ENCODE assay signal across 22 cellular contexts in genomic region chr1:174322202-174322862, GRCh38.
DNase-seq lines count a peak whose midpoint lies in the region; ATAC-seq and TF ChIP-seq lines count a peak whose summit lies in the region.
"Had no signal": no experiment of that assay in that cellular context is flagged by ENCODE, and none has a peak within 500 bp of the region (broad histone marks: within the 10 kb centered on the region; RNA-seq: fewer than 3 reads in every experiment).

No MANE protein-coding gene starts in this region.

- no peak for TF ChIP-seq CTCF in RWPE1 (conservative IDR thresholded peaks at IDR 0.05; ENCODE audit: low read depth)
- TF ChIP-seq CTCF in endodermal cell (conservative IDR thresholded peaks at IDR 0.05), result no peak
- TF ChIP-seq CTCF in foreskin keratinocyte (conservative IDR thresholded peaks at IDR 0.05), result no peak
- no peak for TF ChIP-seq CTCF in smooth muscle cell (IDR thresholded peaks at IDR 0.05; ENCODE audit: borderline replicate concordance, insufficient read depth, poor library complexity, severe bottlenecking)
- no peak for TF ChIP-seq CTCF in GM13977 (IDR thresholded peaks at IDR 0.05; ENCODE audit: extremely low read depth, insufficient read depth, missing control alignments)

- in situ Hi-C loops in GM13977 (cut with MboI; ENCODE audit: low pct_unique_long_range_greater_than_20kb, low sequenced_read_pairs, unreplicated experiment), result no loop called here

- H3K4me3 ChIP-seq in endodermal cell (ENCODE audit: low read length) (peak overlapping the region; percentile 17), smooth muscle cell (no peak overlapping the region)

- peaks cover 50% of the 10 kb centered on the region for H3K36me3 Mint-ChIP-seq in endodermal cell (ENCODE audit: low read depth)

- no peaks in the 10 kb centered on the region for H3K27me3 Mint-ChIP-seq in endodermal cell (ENCODE audit: insufficient read depth)
- H3K27me3 Mint-ChIP-seq: IgD-negative memory B cell had no signal

- no peak overlapping the region for H3K4me2 ChIP-seq in smooth muscle cell
- H3K4me2 ChIP-seq: KMS-11, SK-N-SH had no signal

- H2AFZ ChIP-seq in smooth muscle cell (ENCODE audit: low read depth), result no peak overlapping the region

- 100% methylated on average over 1 of the region's 1 CpG; no CpG with 5 or more reads in 1 of the 2 experiments for WGBS in endodermal cell (ENCODE audit: insufficient coverage in 1 of 2, insufficient read length in 1 of 2), 2 experiments
- 97% methylated on average over 1 of the region's 1 CpG for WGBS in smooth muscle cell (ENCODE audit: low lambda C conversion rate)

- H3K9me3 Mint-ChIP-seq in endodermal cell, result peaks cover 75% of the 10 kb centered on the region

- H3K4me1 ChIP-seq in endodermal cell (ENCODE audit: control insufficient read depth, insufficient read depth, low read length), result no peaks in the 10 kb centered on the region
- H3K4me1 ChIP-seq in foreskin keratinocyte, result no peaks in the 10 kb centered on the region
- H3K4me1 ChIP-seq in smooth muscle cell (ENCODE audit: low read depth), result no peaks in the 10 kb centered on the region

- H3K36me3 ChIP-seq in endodermal cell (ENCODE audit: control insufficient read depth, insufficient read depth, low read length) (peaks cover 12% of the 10 kb centered on the region), smooth muscle cell (ENCODE audit: low read depth) (peaks cover 24% of the 10 kb centered on the region)

- no peak overlapping the region for H3K4me3 Mint-ChIP-seq in endodermal cell

- H3K27me3 ChIP-seq in endodermal cell (ENCODE audit: control insufficient read depth, insufficient read depth, low read length, poor library complexity, severe bottlenecking), result no peaks in the 10 kb centered on the region
- no peaks in the 10 kb centered on the region for H3K27me3 ChIP-seq in foreskin keratinocyte
- no peaks in the 10 kb centered on the region for H3K27me3 ChIP-seq in smooth muscle cell (ENCODE audit: low read depth)

- no peaks in the 10 kb centered on the region for H4K20me1 ChIP-seq in smooth muscle cell (ENCODE audit: low read depth)

- H3K27ac Mint-ChIP-seq in endodermal cell, result no peak overlapping the region
- H3K27ac Mint-ChIP-seq: IgD-negative memory B cell had no signal

- CTCF ChIA-PET in RWPE1 (lab: Yijun Ruan, JAX), result interaction anchor here (0.7 kb wide), 1 partner anchor 267 kb away, joined by 5 read pairs; no protein-coding TSS in a partner anchor

- H3K27ac ChIP-seq in RWPE1, result no peak overlapping the region
- H3K27ac ChIP-seq in endodermal cell (ENCODE audit: low read depth, low read length), result no peak overlapping the region
- peak overlapping the region; percentile 56 for H3K27ac ChIP-seq in foreskin keratinocyte
- peak overlapping the region; percentile 9 for H3K27ac ChIP-seq in smooth muscle cell (ENCODE audit: low read depth)
- H3K27ac ChIP-seq: HL-60, KMS-11 had no signal

- DNase-seq in RWPE1 (ENCODE audit: low spot score) (peak; percentile 52), endodermal cell (no peak), foreskin keratinocyte (peak; percentile 73 to 86), smooth muscle cell (lab: John Stamatoyannopoulos, UW; ENCODE audit: unreplicated experiment) (no peak), GM13977 (ENCODE audit: low spot score) (no peak), GOT3 (lab: John Stamatoyannopoulos, UW) (no peak)
- DNase-seq: DMS153, DND-41, NCI-H1092, NCI-H1417 treated with DMSO at 0.1 percent for 48 hours, NCI-H1694 treated with DMSO at 0.1 percent for 48 hours, NCI-H2081, NCI-H2227 treated with DMSO at 0.1 percent for 48 hours, NCI-H526 treated with DMSO at 0.1 percent for 48 hours, RPMI8226, SHP77 treated with DMSO at 0.1 percent for 48 hours, SK-N-SH had no signal

- ATAC-seq in foreskin keratinocyte (peak; percentile 97), HG02852 (IDR thresholded peaks at IDR 0.05; ENCODE audit: unreplicated experiment) (no peak)
- ATAC-seq: HCT116 had no signal

- H3K9me3 ChIP-seq in endodermal cell (ENCODE audit: control insufficient read depth, low read length) (peaks cover 74% of the 10 kb centered on the region), smooth muscle cell (replicated peaks; ENCODE audit: low read depth) (peaks cover 39% of the 10 kb centered on the region)

- no peaks in the 10 kb centered on the region for H3K79me2 ChIP-seq in smooth muscle cell (ENCODE audit: low read depth)

- H3F3A ChIP-seq in smooth muscle cell (ENCODE audit: low read depth), result no peaks in the 10 kb centered on the region

- H3K4me1 Mint-ChIP-seq in endodermal cell, result no peaks in the 10 kb centered on the region

- POLR2A ChIA-PET in RWPE1 (lab: Yijun Ruan, JAX; ENCODE audit: low non-redundant PET), result no interaction called here

- no peak overlapping the region for H3K9ac ChIP-seq in endodermal cell (ENCODE audit: extremely low read depth, low read length, poor library complexity, severe bottlenecking)
- H3K9ac ChIP-seq in smooth muscle cell (ENCODE audit: low read depth), result no peak overlapping the region
- H3K9ac ChIP-seq: KMS-11, SK-N-SH had no signal

Comparison
In these comparisons a context has a peak if more than half of its experiments do, and no peak if none do; other contexts are left out.
1. DNase-seq: peak in RWPE1 (single experiment) and foreskin keratinocyte (2 of 2); none in endodermal cell (single experiment), smooth muscle cell (single experiment), GM13977 (single experiment) and GOT3 (single experiment).
2. H3K27ac ChIP-seq: peak in foreskin keratinocyte (single experiment) and smooth muscle cell (single experiment); none in RWPE1 (single experiment) and endodermal cell (single experiment).